ENCODE assay signal across 1 cellular context in genomic region chr4:183797041-183797444, GRCh38.
TF ChIP-seq lines count a peak whose summit lies in the region.

No MANE protein-coding gene starts in this region.

TF ChIP-seq in SK-N-SH treated with all-trans-retinoic acid at 6 μM for 48 hours, 23 proteins besides CTCF, POLR2A, EP300 and RAD21 (continued from another document):
- no peak for TF ChIP-seq POU6F1 (CRISPR knock-in tag; IDR thresholded peaks at IDR 0.05; ENCODE audit: borderline replicate concordance, low read depth)
- TF ChIP-seq OSR1 (CRISPR knock-in tag; IDR thresholded peaks at IDR 0.05), result no peak
- TF ChIP-seq ZNF70 (CRISPR knock-in tag; IDR thresholded peaks at IDR 0.05), result no peak
- no peak for TF ChIP-seq GLIS3 (CRISPR knock-in tag; IDR thresholded peaks at IDR 0.05)
- TF ChIP-seq PPARA (CRISPR knock-in tag; IDR thresholded peaks at IDR 0.05; ENCODE audit: borderline replicate concordance), result no peak
- no peak for TF ChIP-seq ZNF8 (CRISPR knock-in tag; IDR thresholded peaks at IDR 0.05)
- TF ChIP-seq ISL1 (CRISPR knock-in tag; IDR thresholded peaks at IDR 0.05), result no peak
